Comparison of ENCODE assay signal across 12 cellular contexts in genomic region chr20:14700641-14700965, GRCh38.
A peak's percentile ranks its signal among the peaks of the same experiment; 100 is the strongest.
DNase-seq lines count a peak whose midpoint lies in the region; ATAC-seq and TF ChIP-seq lines count a peak whose summit lies in the region.
"Had no signal": no experiment of that assay in that cellular context is flagged by ENCODE, and none has a peak within 500 bp of the region (broad histone marks: within the 10 kb centered on the region; RNA-seq: fewer than 3 reads in every experiment).

No MANE protein-coding gene starts in this region.

- no peaks in the 10 kb centered on the region for H3K9me3 ChIP-seq in transverse colon
- H3K9me3 ChIP-seq in thyroid gland: no peaks in the 10 kb centered on the region

- peaks cover 0 to 27% (median 12%) of the 10 kb centered on the region in 4 donors for H3K4me1 ChIP-seq in transverse colon
- no peaks in the 10 kb centered on the region for H3K4me1 ChIP-seq in thyroid gland

- in situ Hi-C loops in transverse colon (cut with MboI; ENCODE audit: low pct_ligation_motif_present in 1 of 4, low pct_unique_long_range_greater_than_20kb in 1 of 4, low sequenced_read_pairs in 3 of 4): no loop called here

- TF ChIP-seq EP300 in transverse colon (IDR thresholded peaks at IDR 0.05; ENCODE audit: low read depth): no peak

- no peaks in the 10 kb centered on the region for H3K27me3 ChIP-seq in transverse colon
- no peaks in the 10 kb centered on the region for H3K27me3 ChIP-seq in thyroid gland

- H3K27ac ChIP-seq in transverse colon (peak overlapping the region; percentile 44 to 54 (median 52)), thyroid gland (no peak overlapping the region)
- H3K27ac ChIP-seq: HL-60, VCaP had no signal

- intact Hi-C loops in transverse colon (cut with DNase I; ENCODE audit: low total_unique reads) (no loop called here), posterior cingulate gyrus (cut with DNase I) (no loop called here), thyroid gland (cut with DNase I) (no loop called here)

- no peak overlapping the region for H3K4me3 ChIP-seq in transverse colon
- H3K4me3 ChIP-seq in thyroid gland (replicated peaks in 1 of 3): no peak overlapping the region

- DNase-seq in DMS53 (lab: John Stamatoyannopoulos, UW) (peak; percentile 8), DMS53 treated with DMSO at 0.1 percent for 48 hours (lab: John Stamatoyannopoulos, UW; ENCODE audit: unreplicated experiment) (no peak), transverse colon (peak; percentile 14), posterior cingulate gyrus (no peak), thyroid gland (no peak), NOMO-1 (lab: John Stamatoyannopoulos, UW; ENCODE audit: unreplicated experiment in 2 of 2) (no peak)
- DNase-seq: 8988T; stimulated activated CD8-positive, alpha-beta memory T cell treated with anti-CD3 and anti-CD28 coated beads, Interleukin-4, amount 100 ng/mL, for 48 hours had no signal

- ATAC-seq in HG03565 (IDR thresholded peaks at IDR 0.05; ENCODE audit: unreplicated experiment): peak; percentile 35
- ATAC-seq in esophagus mucosa: peak; percentile 71

- no peak for TF ChIP-seq POLR2A in transverse colon (IDR thresholded peaks at IDR 0.05)
- no peak for TF ChIP-seq POLR2A in thyroid gland (IDR thresholded peaks at IDR 0.05)

- no peak for TF ChIP-seq CTCF in transverse colon (IDR thresholded peaks at IDR 0.05)
- TF ChIP-seq CTCF in thyroid gland (IDR thresholded peaks at IDR 0.05): no peak

- H3K36me3 ChIP-seq in transverse colon: no peaks in the 10 kb centered on the region
- no peaks in the 10 kb centered on the region for H3K36me3 ChIP-seq in thyroid gland

Comparison
In these comparisons a context has a peak if more than half of its experiments do, and no peak if none do; other contexts are left out.
1. DNase-seq: peak in DMS53 (single experiment) and transverse colon (single experiment); none in DMS53 treated with DMSO at 0.1 percent for 48 hours (single experiment), posterior cingulate gyrus (0 of 10), thyroid gland (0 of 2) and NOMO-1 (0 of 2).
2. H3K27ac ChIP-seq: peak in transverse colon (4 of 4); none in thyroid gland (0 of 3).